ENCODE assay signal across 19 cellular contexts in genomic region chr3:185788292-185788691, GRCh38.
"Had no signal": no experiment of that assay in that cellular context is flagged by ENCODE, and none has a peak within 500 bp of the region (broad histone marks: within the 10 kb centered on the region; RNA-seq: fewer than 3 reads in every experiment).

No MANE protein-coding gene starts in this region.

- DNase-seq: activated CD4-positive, alpha-beta memory T cell treated with anti-CD3 and anti-CD28 coated beads for 36 hours; activated CD4-positive, alpha-beta T cell treated with anti-CD3 and anti-CD28 coated beads, Interleukin-2, amount 10 ng/mL, durations not matched to agents 7 days and 5 days; activated CD4-positive, CD25-positive, alpha-beta regulatory T cell; activated CD8-positive, alpha-beta memory T cell treated with anti-CD3 and anti-CD28 coated beads for 24 hours; activated gamma-delta T cell; activated naive CD4-positive, alpha-beta T cell treated with anti-CD3 and anti-CD28 coated beads for 36 hours; activated T-cell treated with anti-CD3 and anti-CD28 coated beads, Interleukin-2, amount 50 U/mL, for 48 hours; amygdala; Karpas-422; NCI-H1105 treated with DMSO at 0.1 percent for 48 hours; NCI-H1436 treated with DMSO at 0.1 percent for 48 hours; NCI-H187; NCI-H2081; NCI-H510A treated with DMSO at 0.1 percent for 48 hours; NCI-H69; SIG-M5; T-helper 17 cell; T-helper 9 cell had no signal

- ATAC-seq: activated T-helper 17 cell treated with anti-CD3 and anti-CD28 coated beads, Interleukin-2, amount 50 U/mL, for 72 hours; T-helper 17 cell had no signal
